ENCODE assay signal across 1 cellular context in genomic region chr16:55508271-55508921, GRCh38.
TF ChIP-seq lines count a peak whose summit lies in the region.

No MANE protein-coding gene starts in this region.

TF ChIP-seq in IMR-90, 13 proteins besides CTCF, POLR2A, EP300 and RAD21:
- TF ChIP-seq MXI1 (IDR thresholded peaks at IDR 0.05; ENCODE audit: borderline replicate concordance, low read depth, low read length) (no peak), CHD1 (IDR thresholded peaks at IDR 0.05; ENCODE audit: low read depth, low read length) (no peak), USF2 (IDR thresholded peaks at IDR 0.05; ENCODE audit: low read depth, low read length) (no peak), RCOR1 (IDR thresholded peaks at IDR 0.05; ENCODE audit: insufficient replicate concordance, low read length) (no peak), MAZ (IDR thresholded peaks at IDR 0.05; ENCODE audit: borderline replicate concordance, low read depth, low read length) (no peak), BHLHE40 (IDR thresholded peaks at IDR 0.05; ENCODE audit: low read depth, low read length) (no peak), RFX5 (IDR thresholded peaks at IDR 0.05; ENCODE audit: low read depth, low read length) (no peak), SMC3 (IDR thresholded peaks at IDR 0.05; ENCODE audit: low read depth, low read length) (no peak), MAFK (IDR thresholded peaks at IDR 0.05; ENCODE audit: low read depth, low read length) (no peak), FOS (IDR thresholded peaks at IDR 0.05; ENCODE audit: low read depth, low read length) (no peak), NFE2L2 (IDR thresholded peaks at IDR 0.05; ENCODE audit: low read depth, low read length) (no peak), ELK1 (IDR thresholded peaks at IDR 0.05; ENCODE audit: borderline replicate concordance, low read depth, low read length) (no peak), CEBPB (IDR thresholded peaks at IDR 0.05; ENCODE audit: low read depth, low read length) (no peak)
